ENCODE assay signal across 8 cellular contexts in the genomic region with DNA sequence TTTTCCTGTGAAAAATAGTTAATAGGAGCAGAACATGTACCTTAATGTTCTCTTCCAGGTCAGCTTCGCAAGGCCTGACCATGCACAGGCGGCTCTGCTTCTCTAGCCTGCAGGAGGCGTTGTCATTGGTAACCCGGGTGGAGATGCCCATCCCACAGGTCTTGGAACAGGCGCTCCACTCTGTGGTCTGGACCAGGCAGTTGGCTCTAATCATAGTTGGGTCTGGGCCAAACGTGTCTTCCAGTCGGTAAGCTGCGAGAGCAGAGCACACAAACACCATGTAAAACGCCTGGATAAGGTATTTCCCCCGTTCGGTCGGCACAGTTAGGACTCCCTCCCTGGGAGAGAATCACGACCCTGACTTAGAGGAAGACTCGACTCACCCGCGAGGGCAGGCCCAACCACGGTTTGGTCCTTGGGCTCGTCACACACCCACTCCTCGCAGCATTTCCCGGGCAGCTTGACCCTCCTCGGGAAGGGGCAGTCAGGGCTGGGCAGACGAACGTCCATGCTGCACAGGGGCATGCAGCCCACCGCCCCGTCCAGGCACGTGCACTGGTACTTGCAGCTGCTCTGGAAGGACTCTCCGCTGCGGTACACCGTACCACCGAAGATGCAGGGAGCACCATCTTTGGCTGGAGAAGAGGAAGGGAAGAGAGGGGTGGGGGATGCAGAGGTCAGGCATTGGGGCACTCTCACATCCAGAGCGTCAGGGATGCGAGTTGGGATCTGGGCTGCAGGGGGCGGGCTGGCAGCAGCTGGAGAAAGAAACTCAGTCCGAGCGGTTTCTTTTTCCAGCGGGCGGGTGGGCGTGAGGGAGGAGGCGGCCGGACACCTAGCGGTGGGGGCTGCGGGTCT. TPM values are rescaled to one million over a fixed set of nuclear protein-coding genes. Genes with fewer than 3 reads are reported as not detected.
A peak's percentile ranks its signal among the peaks of the same experiment; 100 is the strongest.
DNase-seq lines count a peak whose midpoint lies in the region; ATAC-seq lines count a peak whose summit lies in the region.

No MANE protein-coding gene starts in this region.

- no peaks in the 10 kb centered on the region for H3K9me3 Mint-ChIP-seq in activated naive CD8-positive, alpha-beta T cell treated with anti-CD3 and anti-CD28 coated beads, Interleukin-2, amount 10 ng/mL, durations not matched to agents 7 days and 5 days

- ATAC-seq in GM18511 (IDR thresholded peaks at IDR 0.05; ENCODE audit: unreplicated experiment) (peak; percentile 57), HG03469 (IDR thresholded peaks at IDR 0.05; ENCODE audit: unreplicated experiment) (no peak), GM18858 (IDR thresholded peaks at IDR 0.05; ENCODE audit: unreplicated experiment) (no peak)
- peak; percentile 61 for ATAC-seq in activated naive CD8-positive, alpha-beta T cell treated with anti-CD3 and anti-CD28 coated beads, Interleukin-2, amount 10 ng/mL, durations not matched to agents 7 days and 5 days (ENCODE audit: low read depth)

- H3K4me1 Mint-ChIP-seq in activated naive CD8-positive, alpha-beta T cell treated with anti-CD3 and anti-CD28 coated beads, Interleukin-2, amount 10 ng/mL, durations not matched to agents 7 days and 5 days, result peaks cover 5% of the 10 kb centered on the region

- DNase-seq in Ammon's horn (ENCODE audit: low spot score), result peak; percentile 77
- DNase-seq in NCI-H226, result peak; percentile 96
- DNase-seq in activated naive CD8-positive, alpha-beta T cell treated with anti-CD3 and anti-CD28 coated beads, Interleukin-2, amount 10 ng/mL, durations not matched to agents 7 days and 5 days, result peak; percentile 35
- peak; percentile 92 for DNase-seq in glomerular visceral epithelial cell (ENCODE audit: extremely low spot score)

- peak overlapping the region; percentile 85 for H3K4me3 Mint-ChIP-seq in activated naive CD8-positive, alpha-beta T cell treated with anti-CD3 and anti-CD28 coated beads, Interleukin-2, amount 10 ng/mL, durations not matched to agents 7 days and 5 days

- no peak overlapping the region for H3K27ac Mint-ChIP-seq in activated naive CD8-positive, alpha-beta T cell treated with anti-CD3 and anti-CD28 coated beads, Interleukin-2, amount 10 ng/mL, durations not matched to agents 7 days and 5 days

- H3K4me3 ChIP-seq in neuron (ENCODE audit: low read length), result peak overlapping the region; percentile 84

- POLR2A ChIA-PET in activated naive CD8-positive, alpha-beta T cell treated with anti-CD3 and anti-CD28 coated beads, Interleukin-2, amount 10 ng/mL, durations not matched to agents 7 days and 5 days (lab: Charles Lee), result no interaction called here

- H2AFZ ChIP-seq in neuron (ENCODE audit: low read depth, low read length), result no peak overlapping the region

- H3K27me3 Mint-ChIP-seq in activated naive CD8-positive, alpha-beta T cell treated with anti-CD3 and anti-CD28 coated beads, Interleukin-2, amount 10 ng/mL, durations not matched to agents 7 days and 5 days, result peaks cover 67% of the 10 kb centered on the region

- peaks cover 32% of the 10 kb centered on the region for H3K36me3 ChIP-seq in neuron (ENCODE audit: insufficient read depth, low read length)

- H3K4me1 ChIP-seq in neuron (ENCODE audit: insufficient read depth, low read length), result peaks cover 58% of the 10 kb centered on the region

- H3K27me3 ChIP-seq in neuron (ENCODE audit: insufficient read depth, low read length), result no peaks in the 10 kb centered on the region

- H3K36me3 Mint-ChIP-seq in activated naive CD8-positive, alpha-beta T cell treated with anti-CD3 and anti-CD28 coated beads, Interleukin-2, amount 10 ng/mL, durations not matched to agents 7 days and 5 days, result no peaks in the 10 kb centered on the region

- H3K9me3 ChIP-seq in neuron (ENCODE audit: low read length), result no peaks in the 10 kb centered on the region

RNA-seq across cellular contexts. Expression of a gene that starts 1.0 kb away (rescaled TPM):
- not detected for total RNA-seq in activated naive CD8-positive, alpha-beta T cell treated with anti-CD3 and anti-CD28 coated beads, Interleukin-2, amount 10 ng/mL, durations not matched to agents 7 days and 5 days

Comparison
In these comparisons a context has a peak if more than half of its experiments do, and no peak if none do; other contexts are left out.
1. DNase-seq: peak in every context shown above with its lines; median percentile 96 in NCI-H226; 92 in glomerular visceral epithelial cell; 77 in Ammon's horn; 35 in activated naive CD8-positive, alpha-beta T cell treated with anti-CD3 and anti-CD28 coated beads, Interleukin-2, amount 10 ng/mL, durations not matched to agents 7 days and 5 days.
2. ATAC-seq: peak in GM18511 (single experiment) and activated naive CD8-positive, alpha-beta T cell treated with anti-CD3 and anti-CD28 coated beads, Interleukin-2, amount 10 ng/mL, durations not matched to agents 7 days and 5 days (single experiment); none in HG03469 (single experiment) and GM18858 (single experiment).